Comparison of ENCODE assay signal across 19 cellular contexts in genomic region chr12:51777457-51777856, GRCh38.
"Had no signal": no experiment of that assay in that cellular context is flagged by ENCODE, and none has a peak within 500 bp of the region (broad histone marks: within the 10 kb centered on the region; RNA-seq: fewer than 3 reads in every experiment).

No MANE protein-coding gene starts in this region.

- H3K4me1 Mint-ChIP-seq: memory B cell had no signal

- H3K4me3 Mint-ChIP-seq: memory B cell; natural killer cell treated with Interleukin-12 subunit alpha and Interleukin-12 subunit beta and Interleukin-15 and Interleukin-18, amount 100 ng/mL, for 72 hours; type B pancreatic cell had no signal

- H3K27me3 Mint-ChIP-seq: type B pancreatic cell had no signal

- H3K36me3 Mint-ChIP-seq: memory B cell; natural killer cell treated with Interleukin-12 subunit alpha and Interleukin-12 subunit beta and Interleukin-15 and Interleukin-18, amount 100 ng/mL, for 72 hours had no signal

- H3K9ac ChIP-seq: parathyroid adenoma had no signal

- H3K4me3 ChIP-seq: dorsolateral prefrontal cortex, heart left ventricle, left lung, lower lobe of right lung, psoas muscle, right atrium auricular region, smooth muscle cell had no signal

- H3K9me3 ChIP-seq: heart left ventricle, left lung, lower lobe of right lung, psoas muscle, right atrium auricular region had no signal

- H3K9me3 Mint-ChIP-seq: memory B cell; natural killer cell treated with Interleukin-12 subunit alpha and Interleukin-12 subunit beta and Interleukin-15 and Interleukin-18, amount 100 ng/mL, for 72 hours; type B pancreatic cell had no signal

- H3K36me3 ChIP-seq: heart left ventricle, left lung, lower lobe of right lung, right atrium auricular region had no signal

- DNase-seq: cortex of kidney; dorsolateral prefrontal cortex; effector CD8-positive, alpha-beta T cell; heart left ventricle; hippocampal formation; islet precursor cell; left lung; lower lobe of right lung; midbrain; psoas muscle; stimulated activated CD4-positive, alpha-beta T cell treated with anti-CD3 and anti-CD28 coated beads, Interleukin-2, amount 100 ng/mL, for 48 hours; stimulated activated naive CD4-positive, alpha-beta T cell treated with Interleukin-2 at 50 U/mL for 16 hours had no signal

- H3K4me1 ChIP-seq: heart left ventricle, left lung, lower lobe of right lung, parathyroid adenoma, psoas muscle, right atrium auricular region had no signal

- ATAC-seq: esophagus mucosa; heart left ventricle; left lung; lower lobe of right lung; natural killer cell treated with Interleukin-12 subunit alpha and Interleukin-12 subunit beta and Interleukin-15 and Interleukin-18, amount 100 ng/mL, for 72 hours; psoas muscle had no signal

- H3K27ac ChIP-seq: dorsolateral prefrontal cortex, heart left ventricle, left lung, lower lobe of right lung, parathyroid adenoma, psoas muscle, right atrium auricular region had no signal

- H3K27me3 ChIP-seq: dorsolateral prefrontal cortex, heart left ventricle, right atrium auricular region had no signal

- H3K27ac Mint-ChIP-seq: memory B cell; natural killer cell treated with Interleukin-12 subunit alpha and Interleukin-12 subunit beta and Interleukin-15 and Interleukin-18, amount 100 ng/mL, for 72 hours; type B pancreatic cell had no signal
